8 cellular contexts compared by ENCODE assay signal in the genomic region with DNA sequence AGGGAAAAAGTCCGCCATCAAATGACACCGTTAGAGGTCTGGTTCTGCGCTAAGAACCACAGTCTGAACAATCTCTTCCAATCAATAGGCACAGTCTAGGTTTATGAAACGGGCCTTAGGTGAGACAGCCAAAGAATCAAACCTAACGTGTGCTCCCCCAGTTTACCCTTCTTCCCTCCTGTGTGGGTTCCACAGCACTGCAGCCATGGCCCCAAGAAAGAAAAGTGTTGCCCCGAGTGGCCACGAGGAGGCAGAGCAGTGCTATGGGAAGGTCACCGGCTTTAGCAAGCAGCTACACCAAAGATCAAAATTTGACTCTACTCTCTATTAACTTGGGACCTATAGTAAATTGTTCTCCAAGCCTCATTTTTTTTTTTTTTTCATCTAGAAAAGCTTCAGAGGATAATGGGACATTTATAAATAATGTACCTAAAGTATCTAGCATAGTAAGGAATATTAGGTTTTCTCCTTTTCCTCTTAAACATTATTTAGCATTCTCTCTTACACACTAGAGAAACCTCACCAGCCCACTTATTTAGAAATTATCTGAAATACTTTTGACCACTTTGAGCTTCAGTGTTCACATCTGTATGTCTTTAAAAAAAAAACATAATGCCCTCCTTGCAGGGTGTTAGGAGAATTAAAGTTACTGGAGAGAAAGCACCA.
DNase-seq lines count a peak whose midpoint lies in the region; ATAC-seq and TF ChIP-seq lines count a peak whose summit lies in the region.

No MANE protein-coding gene starts in this region.

- no peaks in the 10 kb centered on the region for H3K9me3 ChIP-seq in A673 (ENCODE audit: low read depth, low read length, poor library complexity, severe bottlenecking)

- CTCF ChIA-PET in A673 (lab: Charles Lee), result interaction anchor here (0.5 to 1.7 kb wide), 9 partner anchors 18 to 915 kb away, joined by 3 to 16 read pairs (median 4); no protein-coding TSS in a partner anchor
- CTCF ChIA-PET in activated CD8-positive, alpha-beta memory T cell treated with anti-CD3 and anti-CD28 coated beads, Interleukin-2, amount 10 ng/mL, durations not matched to agents 7 days and 5 days (lab: Charles Lee), result interaction anchor here (0.6 to 3.5 kb wide), 22 partner anchors 9 to 380 kb away, joined by 3 to 24 read pairs (median 4); a partner anchor contains a TSS

- TF ChIP-seq CTCF in A673 (conservative IDR thresholded peaks at IDR 0.05; ENCODE audit: low read depth, low read length) (peak; percentile 86), GM13976 (IDR thresholded peaks at IDR 0.05; ENCODE audit: borderline replicate concordance, control extremely low read depth, extremely low read depth, insufficient read depth, missing control alignments) (peak; percentile 82)

- H3K27ac ChIP-seq in A673 (ENCODE audit: low read depth, low read length, poor library complexity, severe bottlenecking) (no peak overlapping the region), substantia nigra (ENCODE audit: low read depth, low read length, poor library complexity, severe bottlenecking) (no peak overlapping the region)

- POLR2A ChIA-PET in A673 (lab: Charles Lee; ENCODE audit: low non-redundant PET), result no interaction called here

- DNase-seq in A673 (ENCODE audit: low spot score) (peak; percentile 69), GM13976 (ENCODE audit: low spot score) (peak; percentile 52), NCI-H524 treated with DMSO at 0.1 percent for 48 hours (lab: John Stamatoyannopoulos, UW) (peak; percentile 18), substantia nigra (lab: John Stamatoyannopoulos, UW) (peak in 42 of 49 donors; percentile 1 to 66 (median 26))
- DNase-seq in activated CD8-positive, alpha-beta memory T cell treated with anti-CD3 and anti-CD28 coated beads, Interleukin-2, amount 10 ng/mL, durations not matched to agents 7 days and 5 days, result peak; percentile 78
- DNase-seq in natural killer cell treated with Interleukin-12 subunit alpha and Interleukin-12 subunit beta and Interleukin-15 and Interleukin-18, amount 100 ng/mL, for 72 hours (ENCODE audit: low spot score), result peak; percentile 64

- no peak overlapping the region for H3K4me3 Mint-ChIP-seq in activated CD8-positive, alpha-beta memory T cell treated with anti-CD3 and anti-CD28 coated beads, Interleukin-2, amount 10 ng/mL, durations not matched to agents 7 days and 5 days
- H3K4me3 Mint-ChIP-seq in natural killer cell treated with Interleukin-12 subunit alpha and Interleukin-12 subunit beta and Interleukin-15 and Interleukin-18, amount 100 ng/mL, for 72 hours, result no peak overlapping the region

- peaks cover 10% of the 10 kb centered on the region for H3K4me1 Mint-ChIP-seq in activated CD8-positive, alpha-beta memory T cell treated with anti-CD3 and anti-CD28 coated beads, Interleukin-2, amount 10 ng/mL, durations not matched to agents 7 days and 5 days
- H3K4me1 Mint-ChIP-seq in natural killer cell treated with Interleukin-12 subunit alpha and Interleukin-12 subunit beta and Interleukin-15 and Interleukin-18, amount 100 ng/mL, for 72 hours (ENCODE audit: low read depth in 2 of 2), result peaks cover 16 to 18% of the 10 kb centered on the region in 2 donors

- peak overlapping the region; percentile 59 for H3K27ac Mint-ChIP-seq in activated CD8-positive, alpha-beta memory T cell treated with anti-CD3 and anti-CD28 coated beads, Interleukin-2, amount 10 ng/mL, durations not matched to agents 7 days and 5 days
- peak overlapping the region in 1 of 2 donors; percentile 69 for H3K27ac Mint-ChIP-seq in natural killer cell treated with Interleukin-12 subunit alpha and Interleukin-12 subunit beta and Interleukin-15 and Interleukin-18, amount 100 ng/mL, for 72 hours

- no peaks in the 10 kb centered on the region for H3K4me1 ChIP-seq in A673 (ENCODE audit: insufficient read depth, low read length, poor library complexity, severe bottlenecking)

- no peaks in the 10 kb centered on the region for H3K27me3 Mint-ChIP-seq in activated CD8-positive, alpha-beta memory T cell treated with anti-CD3 and anti-CD28 coated beads, Interleukin-2, amount 10 ng/mL, durations not matched to agents 7 days and 5 days
- no peaks in the 10 kb centered on the region for H3K27me3 Mint-ChIP-seq in natural killer cell treated with Interleukin-12 subunit alpha and Interleukin-12 subunit beta and Interleukin-15 and Interleukin-18, amount 100 ng/mL, for 72 hours

- ATAC-seq in HG03039 (IDR thresholded peaks at IDR 0.05; ENCODE audit: unreplicated experiment) (peak; percentile 82), esophagus mucosa (peak; percentile 86)
- peak; percentile 80 for ATAC-seq in activated CD8-positive, alpha-beta memory T cell treated with anti-CD3 and anti-CD28 coated beads, Interleukin-2, amount 10 ng/mL, durations not matched to agents 7 days and 5 days
- peak; percentile 81 to 83 for ATAC-seq in natural killer cell treated with Interleukin-12 subunit alpha and Interleukin-12 subunit beta and Interleukin-15 and Interleukin-18, amount 100 ng/mL, for 72 hours

- H3K36me3 Mint-ChIP-seq in activated CD8-positive, alpha-beta memory T cell treated with anti-CD3 and anti-CD28 coated beads, Interleukin-2, amount 10 ng/mL, durations not matched to agents 7 days and 5 days, result peaks cover 28% of the 10 kb centered on the region
- peaks cover 18% of the 10 kb centered on the region for H3K36me3 Mint-ChIP-seq in natural killer cell treated with Interleukin-12 subunit alpha and Interleukin-12 subunit beta and Interleukin-15 and Interleukin-18, amount 100 ng/mL, for 72 hours

- intact Hi-C loops in A673 (cut with micrococcal nuclease; ENCODE audit: unreplicated experiment), result loop anchor here (5.0 to 10.0 kb wide), 3 partner anchors 153 to 906 kb away; a partner anchor contains a TSS

- no peaks in the 10 kb centered on the region for H3K27me3 ChIP-seq in A673 (replicated peaks; ENCODE audit: insufficient read depth, low read depth, low read length, poor library complexity)

- no peak overlapping the region for H3K4me3 ChIP-seq in A673 (ENCODE audit: low read depth, low read length, poor library complexity, severe bottlenecking)

- no TSS peak for BruUV-seq in A673 (replicated peaks; lab: Mats Ljungman, UMichigan)

- H3K36me3 ChIP-seq in A673 (ENCODE audit: insufficient read depth, low read length, poor library complexity, severe bottlenecking), result peaks cover 17% of the 10 kb centered on the region

- in situ Hi-C loops in GM13976 (cut with MboI; ENCODE audit: low sequenced_read_pairs, unreplicated experiment), result loop anchor here (25.0 kb wide), 1 partner anchor 373 kb away; no protein-coding TSS in a partner anchor

- H3K9me3 Mint-ChIP-seq in activated CD8-positive, alpha-beta memory T cell treated with anti-CD3 and anti-CD28 coated beads, Interleukin-2, amount 10 ng/mL, durations not matched to agents 7 days and 5 days (ENCODE audit: low read depth), result no peaks in the 10 kb centered on the region
- H3K9me3 Mint-ChIP-seq in natural killer cell treated with Interleukin-12 subunit alpha and Interleukin-12 subunit beta and Interleukin-15 and Interleukin-18, amount 100 ng/mL, for 72 hours, result no peaks in the 10 kb centered on the region

Comparison
In these comparisons a context has a peak if more than half of its experiments do, and no peak if none do; other contexts are left out.
1. DNase-seq: peak in every context shown above with its lines; median percentile 78 in activated CD8-positive, alpha-beta memory T cell treated with anti-CD3 and anti-CD28 coated beads, Interleukin-2, amount 10 ng/mL, durations not matched to agents 7 days and 5 days; 69 in A673; 64 in natural killer cell treated with Interleukin-12 subunit alpha and Interleukin-12 subunit beta and Interleukin-15 and Interleukin-18, amount 100 ng/mL, for 72 hours; 52 in GM13976; 26 in substantia nigra; 18 in NCI-H524 treated with DMSO at 0.1 percent for 48 hours.